Comparison of ENCODE assay signal across 1 cellular context in the genomic region with DNA sequence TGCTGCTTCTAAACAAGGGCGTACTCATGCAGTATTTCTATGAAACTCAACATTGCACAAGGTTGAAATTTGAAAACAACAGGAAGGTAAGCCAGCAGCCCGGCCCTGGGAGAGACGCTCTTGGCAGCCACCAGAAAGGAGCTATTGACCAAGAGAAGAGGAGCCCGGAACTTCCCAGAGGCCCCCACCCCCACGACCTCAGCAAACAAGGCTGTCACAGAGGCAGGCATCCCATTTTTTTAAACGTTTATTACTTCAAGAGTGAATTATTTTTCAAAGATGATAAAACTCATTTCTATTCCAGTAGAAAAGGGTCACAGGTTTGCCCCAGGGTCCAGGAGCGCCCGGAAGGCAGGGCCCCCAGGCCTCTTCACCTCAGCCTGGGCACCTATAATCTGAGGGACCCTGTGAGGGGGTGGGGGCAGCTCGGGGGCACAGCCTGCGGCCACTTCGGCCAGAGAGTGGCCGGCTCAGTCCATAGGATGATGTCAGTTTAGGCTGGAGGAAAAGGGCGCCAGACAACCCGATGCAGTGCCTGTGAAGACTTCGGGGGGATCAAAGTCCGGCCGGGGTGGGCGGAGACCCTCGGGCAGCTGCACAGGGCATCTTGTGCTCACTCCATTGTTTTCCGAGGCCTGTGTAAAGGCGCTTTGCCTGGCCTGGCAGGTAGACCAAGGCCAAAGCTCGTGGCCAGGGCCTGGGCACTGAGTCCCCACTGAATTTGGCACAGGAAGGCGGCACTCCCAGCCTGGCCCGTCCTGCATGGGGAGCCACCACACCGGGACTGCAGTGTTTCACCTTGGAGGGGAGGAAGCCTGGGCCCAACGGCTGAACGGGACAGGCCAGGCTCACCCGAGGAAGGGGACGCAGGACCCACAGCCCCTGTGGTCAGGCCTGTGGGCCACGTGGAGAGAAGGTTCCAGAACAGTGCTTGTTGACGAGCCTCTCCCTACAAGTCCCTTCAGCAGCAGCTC.
TF ChIP-seq lines count a peak whose summit lies in the region.

No MANE protein-coding gene starts in this region.

TF ChIP-seq in endothelial cell of umbilical vein, 7 proteins besides CTCF, POLR2A, EP300 and RAD21:
- TF ChIP-seq GATA2 (IDR thresholded peaks at IDR 0.05; ENCODE audit: insufficient read depth, insufficient read length, low read depth, low read length) = no peak
- TF ChIP-seq POLR2AphosphoS5 (IDR thresholded peaks at IDR 0.05; ENCODE audit: insufficient read depth, low read depth, low read length) = no peak
- no peak for TF ChIP-seq FOS (IDR thresholded peaks at IDR 0.05; ENCODE audit: borderline replicate concordance, insufficient read depth, low read length)
- no peak for TF ChIP-seq MYC (IDR thresholded peaks at IDR 0.05; ENCODE audit: low read depth, low read length)
